8 cellular contexts compared by ENCODE assay signal in genomic region chrX:149962859-149963757, GRCh38. TPM values are rescaled to one million over a fixed set of nuclear protein-coding genes. Genes with fewer than 3 reads are reported as not detected.
A peak's percentile ranks its signal among the peaks of the same experiment; 100 is the strongest.
DNase-seq lines count a peak whose midpoint lies in the region; ATAC-seq and FAIRE-seq lines count a peak whose summit lies in the region.

No MANE protein-coding gene starts in this region.

- no peak overlapping the region for H2AFZ ChIP-seq in mesenchymal stem cell (ENCODE audit: low read depth, low read length)

- H2BK5ac ChIP-seq in mesenchymal stem cell (ENCODE audit: low read depth, low read length, poor library complexity, severe bottlenecking): no peak overlapping the region

- peak; percentile 37 for DNase-seq in DMS79 (lab: John Stamatoyannopoulos, UW)
- DNase-seq in LoVo (ENCODE audit: low spot score): peak; percentile 2
- peak; percentile 23 to 57 for DNase-seq in SW 1271 (lab: John Stamatoyannopoulos, UW)
- peak; percentile 49 for DNase-seq in ecto neural progenitor cell (ENCODE audit: low spot score)
- peak; percentile 64 for DNase-seq in mesenchymal stem cell
- DNase-seq in urothelium cell line (ENCODE audit: low spot score): peak; percentile 27

- no peak overlapping the region for H3K4ac ChIP-seq in mesenchymal stem cell (ENCODE audit: low read depth in 1 of 2, low read length in 2 of 2)

- H3K79me1 ChIP-seq in mesenchymal stem cell (replicated peaks; ENCODE audit: low read length, poor library complexity, severe bottlenecking): no peaks in the 10 kb centered on the region

- peaks cover 0 to 3% of the 10 kb centered on the region in 2 experiments for H3K36me3 ChIP-seq in mesenchymal stem cell (ENCODE audit: control insufficient read depth in 1 of 2, insufficient read depth in 2 of 2, low read depth in 1 of 2, low read length in 2 of 2)

- no peak overlapping the region for H2BK15ac ChIP-seq in mesenchymal stem cell (ENCODE audit: low read depth, poor library complexity, severe bottlenecking)

- H3K9ac ChIP-seq in mesenchymal stem cell (ENCODE audit: low read length): no peak overlapping the region

- 45% methylated on average over 8 of the region's 9 CpGs for WGBS in mesenchymal stem cell

- H3K27ac ChIP-seq in mesenchymal stem cell (ENCODE audit: low read length, poor library complexity, severe bottlenecking): no peak overlapping the region

- peaks cover 0 to 9% of the 10 kb centered on the region in 2 experiments for H3K27me3 ChIP-seq in mesenchymal stem cell (ENCODE audit: control insufficient read depth in 1 of 2, insufficient read depth in 1 of 2, low read length in 2 of 2)

- H3K4me1 ChIP-seq in mesenchymal stem cell (ENCODE audit: control insufficient read depth, insufficient read depth, low read depth, low read length): no peaks in the 10 kb centered on the region

- H2AK5ac ChIP-seq in mesenchymal stem cell (ENCODE audit: low read length, severe bottlenecking): no peak overlapping the region

- no peak overlapping the region for H2BK120ac ChIP-seq in mesenchymal stem cell (ENCODE audit: low read depth, low read length)

- no peaks in the 10 kb centered on the region for H3K9me3 ChIP-seq in mesenchymal stem cell (ENCODE audit: control insufficient read depth, low read length)

- no peak overlapping the region for H3K14ac ChIP-seq in mesenchymal stem cell (ENCODE audit: low read length in 2 of 2)

- no peak overlapping the region for H2BK12ac ChIP-seq in mesenchymal stem cell (ENCODE audit: low read length in 2 of 2)

- H4K91ac ChIP-seq in mesenchymal stem cell (ENCODE audit: low read length): no peak overlapping the region

- peak; percentile 89 for ATAC-seq in GM19351 (IDR thresholded peaks at IDR 0.05; ENCODE audit: unreplicated experiment)
- no peak for ATAC-seq in HG02759 (IDR thresholded peaks at IDR 0.05; ENCODE audit: unreplicated experiment)

- no peak overlapping the region for H3K4me3 ChIP-seq in mesenchymal stem cell (ENCODE audit: insufficient read depth in 1 of 2, low read depth in 1 of 2, low read length in 2 of 2)

- no peak overlapping the region for H3K4me2 ChIP-seq in mesenchymal stem cell (ENCODE audit: low read length, poor library complexity, severe bottlenecking)

- peak overlapping the region in 1 of 2 experiments; percentile 57 for H3K18ac ChIP-seq in mesenchymal stem cell (ENCODE audit: low read depth in 1 of 2, low read length in 2 of 2)

- no peak overlapping the region for H3K23ac ChIP-seq in mesenchymal stem cell (ENCODE audit: low read length in 2 of 2)

- peak overlapping the region; percentile 37 for H4K8ac ChIP-seq in mesenchymal stem cell (ENCODE audit: low read length)

- no peak for FAIRE-seq in urothelium cell line (lab: Jason Lieb, UNC)

RNA-seq across cellular contexts. Expression of gene EOLA2, which starts 24.8 kb away (rescaled TPM):
- 24.5 TPM for polyA plus RNA-seq in mesenchymal stem cell (2013, experiment 1 of 2)
- 23.2 TPM for polyA plus RNA-seq in mesenchymal stem cell (2013, experiment 2 of 2)

RNA-seq across cellular contexts. Expression of gene HSFX4, which starts 33.7 kb away (rescaled TPM):
- not detected for polyA plus RNA-seq in mesenchymal stem cell (2013, experiment 1 of 2)
- polyA plus RNA-seq in mesenchymal stem cell (2013, experiment 2 of 2): not detected

Comparison
In these comparisons a context has a peak if more than half of its experiments do, and no peak if none do; other contexts are left out.
1. DNase-seq: peak in every context shown above with its lines; median percentile 64 in mesenchymal stem cell; 49 in ecto neural progenitor cell; 40 in SW 1271; 37 in DMS79; 27 in urothelium cell line; 2 in LoVo.